In the genomic region with DNA sequence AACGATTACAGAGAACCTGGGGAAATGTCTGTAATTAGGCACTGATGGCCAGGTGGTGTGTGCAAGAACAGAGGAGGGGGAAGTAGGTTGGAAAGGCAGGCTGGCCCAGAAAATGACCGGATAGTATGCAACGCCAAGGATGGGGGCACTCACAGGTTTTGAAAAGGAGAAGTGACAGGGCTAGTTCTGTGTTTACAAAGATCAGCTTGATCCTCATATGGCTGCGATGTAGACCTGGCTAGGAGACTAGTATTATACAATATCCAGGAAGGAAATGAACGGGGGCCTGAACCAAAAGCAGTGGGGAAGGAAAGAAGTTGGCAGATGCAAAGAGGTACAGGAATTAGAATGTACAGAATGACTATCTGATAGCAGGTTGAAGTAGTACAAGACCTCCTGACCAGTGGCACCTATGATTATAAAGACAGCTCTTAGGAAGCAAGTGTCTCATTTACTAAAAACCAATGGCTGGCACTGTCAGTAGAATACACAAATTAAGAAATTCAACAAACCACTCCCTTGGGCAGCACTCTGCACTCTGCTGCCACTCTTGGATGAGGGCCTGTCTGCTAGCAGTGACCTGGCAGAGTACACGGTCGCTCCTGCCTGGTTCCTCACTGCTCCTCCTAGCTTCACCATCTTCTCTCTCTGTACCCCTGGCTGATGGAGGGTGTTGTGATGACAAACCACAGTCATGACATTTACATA, we compare ENCODE assay signal across 25 cellular contexts. TPM values are rescaled to one million over a fixed set of nuclear protein-coding genes. Genes with fewer than 3 reads are reported as not detected.
DNase-seq lines count a peak whose midpoint lies in the region; ATAC-seq and TF ChIP-seq lines count a peak whose summit lies in the region.
"Had no signal": no experiment of that assay in that cellular context is flagged by ENCODE, and none has a peak within 500 bp of the region (broad histone marks: within the 10 kb centered on the region; RNA-seq: fewer than 3 reads in every experiment).

No MANE protein-coding gene starts in this region.

- POLR2A ChIA-PET in CD4-positive, alpha-beta T cell (lab: Charles Lee), result no interaction called here

- no peak for TF ChIP-seq POLR2A in esophagus muscularis mucosa (IDR thresholded peaks at IDR 0.05; ENCODE audit: low read depth)

- no peak overlapping the region for H3K4me3 Mint-ChIP-seq in mesothelial cell of epicardium
- no peak overlapping the region for H3K4me3 Mint-ChIP-seq in CD4-positive, alpha-beta T cell
- H3K4me3 Mint-ChIP-seq: activated naive CD4-positive, alpha-beta T cell treated with anti-CD3 and anti-CD28 coated beads for 36 hours; neural progenitor cell; type B pancreatic cell had no signal

- peak overlapping the region in 1 of 3 donors; percentile 71 for H3K9ac ChIP-seq in skeletal muscle tissue (ENCODE audit: low read depth in 1 of 3, low read length in 3 of 3)
- H3K9ac ChIP-seq: BLaER1 treated with 17β-estradiol and CSF1 and Interleukin-3, amounts not matched to agents 10 nM and 100 nM; neural progenitor cell had no signal

- H3K36me3 ChIP-seq in esophagus muscularis mucosa (no peaks in the 10 kb centered on the region), skeletal muscle tissue (ENCODE audit: control insufficient read depth in 3 of 3, insufficient read depth in 3 of 3, low read length in 3 of 3) (no peaks in the 10 kb centered on the region)
- H3K36me3 ChIP-seq: BLaER1 treated with 17β-estradiol and CSF1 and Interleukin-3, amounts not matched to agents 10 nM and 100 nM; heart right ventricle; neural progenitor cell had no signal

- in situ Hi-C loops in G401 (cut with HindIII; ENCODE audit: low sequenced_read_pairs), result no loop called here

- no peaks in the 10 kb centered on the region for H3K9me3 ChIP-seq in esophagus muscularis mucosa
- H3K9me3 ChIP-seq in skeletal muscle tissue (ENCODE audit: control insufficient read depth in 3 of 3, low read length in 3 of 3), result no peaks in the 10 kb centered on the region
- H3K9me3 ChIP-seq in CD4-positive, alpha-beta T cell (ENCODE audit: control insufficient read depth, low read length), result no peaks in the 10 kb centered on the region
- H3K9me3 ChIP-seq: heart right ventricle had no signal

- no peaks in the 10 kb centered on the region for H3K4me1 ChIP-seq in esophagus muscularis mucosa
- peaks cover 0 to 35% (median 29%) of the 10 kb centered on the region in 3 donors for H3K4me1 ChIP-seq in skeletal muscle tissue (ENCODE audit: control insufficient read depth in 3 of 3, insufficient read depth in 3 of 3, low read length in 3 of 3)

- 68% methylated on average over 7 of the region's 7 CpGs for WGBS in esophagus muscularis mucosa

- no peaks in the 10 kb centered on the region for H3K4me1 Mint-ChIP-seq in mesothelial cell of epicardium
- peaks cover 10% of the 10 kb centered on the region for H3K4me1 Mint-ChIP-seq in CD4-positive, alpha-beta T cell (ENCODE audit: low read depth)

- DNase-seq in G401 (ENCODE audit: low spot score) (peak; percentile 88), NOMO-1 treated with DMSO at 0.1 percent for 48 hours (lab: John Stamatoyannopoulos, UW; ENCODE audit: unreplicated experiment) (peak; percentile 68), esophagus muscularis mucosa (ENCODE audit: extremely low spot score) (peak; percentile 84), mesothelial cell of epicardium (ENCODE audit: low spot score in 2 of 2, unreplicated experiment in 2 of 2) (no peak), activated gamma-delta T cell treated with Interleukin-2 at 50 U/mL for 16 hours (no peak)
- DNase-seq in CD4-positive, alpha-beta T cell, result no peak
- DNase-seq: activated CD4-positive, alpha-beta T cell treated with anti-CD3 and anti-CD28 coated beads for 4 hours; activated naive CD4-positive, alpha-beta T cell treated with anti-CD3 and anti-CD28 coated beads for 36 hours; activated T-cell treated with anti-CD3 and anti-CD28 coated beads, Interleukin-2, amount 50 U/mL, for 48 hours; amniotic stem cell; HCEC 1CT; heart right ventricle; NCI-H1930; NCI-H2227 treated with DMSO at 0.1 percent for 48 hours; PC-9; SHP77 treated with DMSO at 0.1 percent for 48 hours; stimulated activated CD4-positive, alpha-beta T cell treated with anti-CD3 and anti-CD28 coated beads, Interleukin-4, amount 100 ng/mL, for 1 hour; stimulated activated naive CD4-positive, alpha-beta T cell treated with Interleukin-2 at 50 U/mL for 16 hours; T-helper 1 cell had no signal

- H3K27ac ChIP-seq in esophagus muscularis mucosa (replicated peaks in 1 of 4) (no peak overlapping the region), skeletal muscle tissue (ENCODE audit: low read depth, low read length) (peak overlapping the region; percentile 42)
- no peak overlapping the region for H3K27ac ChIP-seq in CD4-positive, alpha-beta T cell (ENCODE audit: low read depth, low read length)
- H3K27ac ChIP-seq: BLaER1 treated with 17β-estradiol and CSF1 and Interleukin-3, amounts not matched to agents 10 nM and 100 nM; heart right ventricle; neural progenitor cell; PC-9 had no signal

- no peak overlapping the region for H3K4me3 ChIP-seq in esophagus muscularis mucosa
- H3K4me3 ChIP-seq in skeletal muscle tissue (ENCODE audit: low read length in 3 of 3), result peak overlapping the region in 1 of 3 donors; percentile 25
- H3K4me3 ChIP-seq: BLaER1 treated with 17β-estradiol and CSF1 and Interleukin-3, amounts not matched to agents 10 nM and 100 nM; heart right ventricle; neural progenitor cell; PC-9; smooth muscle cell had no signal

- H3K27me3 ChIP-seq in esophagus muscularis mucosa (no peaks in the 10 kb centered on the region), skeletal muscle tissue (ENCODE audit: control insufficient read depth in 3 of 3, insufficient read depth in 3 of 3, low read length in 3 of 3) (no peaks in the 10 kb centered on the region)
- H3K27me3 ChIP-seq in CD4-positive, alpha-beta T cell (ENCODE audit: control insufficient read depth, insufficient read depth, low read length), result no peaks in the 10 kb centered on the region
- H3K27me3 ChIP-seq: BLaER1 treated with 17β-estradiol and CSF1 and Interleukin-3, amounts not matched to agents 10 nM and 100 nM; heart right ventricle; neural progenitor cell had no signal

- TF ChIP-seq CTCF in esophagus muscularis mucosa (IDR thresholded peaks at IDR 0.05), result no peak
- no peak for TF ChIP-seq CTCF in mesothelial cell of epicardium (IDR thresholded peaks at IDR 0.05; ENCODE audit: unreplicated experiment)
- no peak for TF ChIP-seq CTCF in CD4-positive, alpha-beta T cell (IDR thresholded peaks at IDR 0.05)

- no peak for TF ChIP-seq EP300 in esophagus muscularis mucosa (IDR thresholded peaks at IDR 0.05)

- no peak overlapping the region for H3K27ac Mint-ChIP-seq in mesothelial cell of epicardium
- no peak overlapping the region for H3K27ac Mint-ChIP-seq in CD4-positive, alpha-beta T cell
- H3K27ac Mint-ChIP-seq: activated naive CD4-positive, alpha-beta T cell treated with anti-CD3 and anti-CD28 coated beads for 36 hours; neural progenitor cell; type B pancreatic cell had no signal

- CTCF ChIA-PET in CD4-positive, alpha-beta T cell (lab: Charles Lee), result no interaction called here

- no peak for ATAC-seq in HG03442 (IDR thresholded peaks at IDR 0.05; ENCODE audit: unreplicated experiment)
- no peak for ATAC-seq in CD4-positive, alpha-beta T cell (ENCODE audit: poor library complexity)
- ATAC-seq: heart right ventricle had no signal

- peaks cover 9% of the 10 kb centered on the region for H3K9me3 Mint-ChIP-seq in mesothelial cell of epicardium
- H3K9me3 Mint-ChIP-seq in CD4-positive, alpha-beta T cell, result no peaks in the 10 kb centered on the region
- H3K9me3 Mint-ChIP-seq: activated naive CD4-positive, alpha-beta T cell treated with anti-CD3 and anti-CD28 coated beads for 36 hours; type B pancreatic cell had no signal

- intact Hi-C loops in esophagus muscularis mucosa (cut with DNase I), result no loop called here
- intact Hi-C loops in CD4-positive, alpha-beta T cell (cut with DNase I, micrococcal nuclease), result no loop called here

- H3K27me3 Mint-ChIP-seq in mesothelial cell of epicardium (ENCODE audit: low read depth), result no peaks in the 10 kb centered on the region
- H3K27me3 Mint-ChIP-seq in CD4-positive, alpha-beta T cell, result peaks cover 13% of the 10 kb centered on the region
- H3K27me3 Mint-ChIP-seq: type B pancreatic cell had no signal

- no peaks in the 10 kb centered on the region for H3K36me3 Mint-ChIP-seq in mesothelial cell of epicardium
- no peaks in the 10 kb centered on the region for H3K36me3 Mint-ChIP-seq in CD4-positive, alpha-beta T cell (ENCODE audit: low read depth)
- H3K36me3 Mint-ChIP-seq: type B pancreatic cell had no signal

RNA-seq across cellular contexts. Expression of a gene that starts 14.1 kb away (rescaled TPM):
- total RNA-seq in G401 (2014; rRNA removed; shearing (Covaris generic)), result 0.06 and 1.7 TPM in 2 replicates
- 1 to 10 TPM; 5.0 to 9.1 (median 6.4) TPM for total RNA-seq in esophagus muscularis mucosa
- 1.6 TPM for total RNA-seq in skeletal muscle tissue
- 2.1 to 2.3 TPM (median 2.2 TPM) in 3 replicates for total RNA-seq in mesothelial cell of epicardium
- total RNA-seq in CD4-positive, alpha-beta T cell, result 1 to 10 TPM in 1 of 2 experiments, under 1 TPM in 1; 0.59 to 1.3 TPM

Comparison
In these comparisons a context has a peak if more than half of its experiments do, and no peak if none do; other contexts are left out.
1. DNase-seq: peak in G401 (single experiment), NOMO-1 treated with DMSO at 0.1 percent for 48 hours (single experiment) and esophagus muscularis mucosa (single experiment); none in mesothelial cell of epicardium (0 of 2), CD4-positive, alpha-beta T cell (0 of 10) and activated gamma-delta T cell treated with Interleukin-2 at 50 U/mL for 16 hours (single experiment).